8 cellular contexts compared by ENCODE assay signal in genomic region chr12:47820631-47821345, GRCh38. TPM values are rescaled to one million over a fixed set of nuclear protein-coding genes. Genes with fewer than 3 reads are reported as not detected.
A peak's percentile ranks its signal among the peaks of the same experiment; 100 is the strongest.
DNase-seq lines count a peak whose midpoint lies in the region; ATAC-seq and TF ChIP-seq lines count a peak whose summit lies in the region.

No MANE protein-coding gene starts in this region.

- peaks cover 87% of the 10 kb centered on the region for H3K4me1 Mint-ChIP-seq in CD8-positive, alpha-beta T cell (ENCODE audit: low read depth)

- no peaks in the 10 kb centered on the region for H3K27me3 Mint-ChIP-seq in CD8-positive, alpha-beta T cell (ENCODE audit: low read depth)

- H4K20me1 ChIP-seq in Karpas-422 (ENCODE audit: insufficient read depth, low read depth, low read length) = no peaks in the 10 kb centered on the region

- 26 to 50% (median 32%) methylated on average over 17 of the region's 17 CpGs for WGBS in psoas muscle, 3 donors

- CTCF ChIA-PET in CD8-positive, alpha-beta T cell (lab: Charles Lee) = interaction anchor here (0.6 to 7.1 kb wide), 8 partner anchors 11 to 517 kb away, joined by 3 to 162 read pairs (median 4); no protein-coding TSS in a partner anchor

- H3K27ac Mint-ChIP-seq in CD8-positive, alpha-beta T cell = peak overlapping the region; percentile 96

- no peaks in the 10 kb centered on the region for H3K9me3 Mint-ChIP-seq in CD8-positive, alpha-beta T cell

- no peaks in the 10 kb centered on the region for H3K9me2 ChIP-seq in Karpas-422 (replicated peaks; ENCODE audit: insufficient read depth, low read length)

- H3K4me3 ChIP-seq in CD8-positive, alpha-beta T cell (ENCODE audit: low read depth, low read length) = peak overlapping the region; percentile 71
- H3K4me3 ChIP-seq in Karpas-422 (ENCODE audit: low read length) (peak overlapping the region; percentile 91), psoas muscle (peak overlapping the region; percentile 80)

- no peaks in the 10 kb centered on the region for H3K36me3 ChIP-seq in CD8-positive, alpha-beta T cell (ENCODE audit: insufficient read depth, low read length)
- H3K36me3 ChIP-seq in Karpas-422 (ENCODE audit: insufficient read depth, low read length) (no peaks in the 10 kb centered on the region), psoas muscle (ENCODE audit: insufficient read depth in 1 of 2, low read depth in 1 of 2) (no peaks in the 10 kb centered on the region)

- H3K4me1 ChIP-seq in CD8-positive, alpha-beta T cell (ENCODE audit: insufficient read depth, low read length) = peaks cover 81% of the 10 kb centered on the region
- H3K4me1 ChIP-seq in Karpas-422 (ENCODE audit: low read length) (peaks cover 35% of the 10 kb centered on the region), psoas muscle (peaks cover 34% of the 10 kb centered on the region)

- intact Hi-C loops in CD8-positive, alpha-beta T cell (cut with DNase I, micrococcal nuclease) = loop anchor here (1.0 to 5.0 kb wide), 3 partner anchors 14 to 337 kb away; partner anchors contain the start of gene ASB8 (in 1 of the 2)
- intact Hi-C loops in left ventricle myocardium superior (cut with micrococcal nuclease) (no loop called here), psoas muscle (cut with DNase I) (no loop called here)

- H3K9ac ChIP-seq in Karpas-422 (ENCODE audit: low read length) = peak overlapping the region; percentile 97

- H2AFZ ChIP-seq in Karpas-422 (ENCODE audit: low read length) = peak overlapping the region; percentile 10; the same call in 1 of the 2 replicates

- peak overlapping the region; percentile 89 for H3K4me3 Mint-ChIP-seq in CD8-positive, alpha-beta T cell

- H3K4me2 ChIP-seq in Karpas-422 (ENCODE audit: low read depth, low read length, poor library complexity, severe bottlenecking) = peak overlapping the region; percentile 93

- H3K27me3 ChIP-seq in CD8-positive, alpha-beta T cell (ENCODE audit: insufficient read depth, low read length) = no peaks in the 10 kb centered on the region
- no peaks in the 10 kb centered on the region for H3K27me3 ChIP-seq in Karpas-422 (ENCODE audit: low read length)
- no peaks in the 10 kb centered on the region for H3K27me3 ChIP-seq in psoas muscle (ENCODE audit: insufficient read depth in 3 of 3, low read length in 2 of 3)

- no peak for TF ChIP-seq CTCF in CD8-positive, alpha-beta T cell (IDR thresholded peaks at IDR 0.05)
- TF ChIP-seq CTCF in psoas muscle (IDR thresholded peaks at IDR 0.05) = no peak

- H3K27ac ChIP-seq in CD8-positive, alpha-beta T cell (ENCODE audit: low read depth, low read length) = peak overlapping the region; percentile 78
- H3K27ac ChIP-seq in Karpas-422 (ENCODE audit: low read length) (peak overlapping the region; percentile 87), psoas muscle (peak overlapping the region; percentile 91)

- peaks cover 15% of the 10 kb centered on the region for H3K36me3 Mint-ChIP-seq in CD8-positive, alpha-beta T cell

- DNase-seq in CD8-positive, alpha-beta T cell = no peak
- DNase-seq in Karpas-422 = no peak
- DNase-seq in amniotic stem cell (lab: John Stamatoyannopoulos, UW) = peak; percentile 84
- DNase-seq in left ventricle myocardium superior = peak; percentile 86
- peak; percentile 87 to 91 for DNase-seq in psoas muscle
- DNase-seq in mesenteric fat pad (ENCODE audit: low spot score) = no peak

- H3K79me2 ChIP-seq in Karpas-422 (ENCODE audit: low read length) = peaks cover 41% of the 10 kb centered on the region

- no peaks in the 10 kb centered on the region for H3K9me3 ChIP-seq in CD8-positive, alpha-beta T cell (ENCODE audit: low read length)
- no peaks in the 10 kb centered on the region for H3K9me3 ChIP-seq in Karpas-422 (ENCODE audit: low read length)
- H3K9me3 ChIP-seq in psoas muscle = no peaks in the 10 kb centered on the region

- POLR2A ChIA-PET in CD8-positive, alpha-beta T cell (lab: Charles Lee) = interaction anchor here (0.6 to 7.1 kb wide), 4 partner anchors 11 to 107 kb away, joined by 3 to 87 read pairs (median 38); no protein-coding TSS in a partner anchor

- ATAC-seq in CD8-positive, alpha-beta T cell = no peak
- ATAC-seq in left ventricle myocardium superior (peak; percentile 77), psoas muscle (peak; percentile 61 to 81 (median 80)), GM21737 (IDR thresholded peaks at IDR 0.05; ENCODE audit: unreplicated experiment) (no peak), HG02678 (IDR thresholded peaks at IDR 0.05; ENCODE audit: unreplicated experiment) (no peak)

RNA-seq across cellular contexts. Expression of gene HDAC7, which starts 1.1 kb away (rescaled TPM):
- total RNA-seq in CD8-positive, alpha-beta T cell = 10 to 100 TPM; 87.3 to 91.4 TPM
- 36.2 and 54.8 TPM in 2 replicates for total RNA-seq in Karpas-422 (2014; rRNA removed; shearing (Covaris generic); ENCODE audit: low replicate concordance)
- total RNA-seq in left ventricle myocardium superior (35.4 TPM), psoas muscle (10 to 100 TPM; 21.4 to 27.8 (median 23.5) TPM), mesenteric fat pad (105 TPM)
- 10 to 100 TPM; 11.0 to 25.2 (median 13.6) TPM for polyA plus RNA-seq in psoas muscle

RNA-seq across cellular contexts. Expression of gene SLC48A1, which starts 47.8 kb away (rescaled TPM):
- total RNA-seq in CD8-positive, alpha-beta T cell = 1 to 10 TPM; 4.3 to 5.5 TPM
- 21.5 and 21.9 TPM in 2 replicates for total RNA-seq in Karpas-422 (2014; rRNA removed; shearing (Covaris generic); ENCODE audit: low replicate concordance)
- 23.7 TPM for total RNA-seq in left ventricle myocardium superior
- 10 to 100 TPM; 21.8 to 28.7 (median 27.3) TPM for total RNA-seq in psoas muscle
- 10 to 100 TPM; 12.7 to 23.5 (median 19.6) TPM for polyA plus RNA-seq in psoas muscle
- total RNA-seq in mesenteric fat pad = 40.3 TPM

Comparison
In these comparisons a context has a peak if more than half of its experiments do, and no peak if none do; other contexts are left out.
1. ATAC-seq: peak in left ventricle myocardium superior (single experiment) and psoas muscle (4 of 4); none in CD8-positive, alpha-beta T cell (single experiment), GM21737 (single experiment) and HG02678 (single experiment).
2. DNase-seq: peak in amniotic stem cell (single experiment), left ventricle myocardium superior (single experiment) and psoas muscle (2 of 2); none in CD8-positive, alpha-beta T cell (0 of 7), Karpas-422 (single experiment) and mesenteric fat pad (single experiment).
3. intact Hi-C loops: an anchor here in CD8-positive, alpha-beta T cell (1.0 to 5.0 kb wide); none called in left ventricle myocardium superior and psoas muscle.
4. Peak in every context shown above with its lines, with median percentiles within 50 percentile points of each other: H3K27ac ChIP-seq and H3K4me3 ChIP-seq.